ENCODE assay signal across 9 cellular contexts in the genomic region with DNA sequence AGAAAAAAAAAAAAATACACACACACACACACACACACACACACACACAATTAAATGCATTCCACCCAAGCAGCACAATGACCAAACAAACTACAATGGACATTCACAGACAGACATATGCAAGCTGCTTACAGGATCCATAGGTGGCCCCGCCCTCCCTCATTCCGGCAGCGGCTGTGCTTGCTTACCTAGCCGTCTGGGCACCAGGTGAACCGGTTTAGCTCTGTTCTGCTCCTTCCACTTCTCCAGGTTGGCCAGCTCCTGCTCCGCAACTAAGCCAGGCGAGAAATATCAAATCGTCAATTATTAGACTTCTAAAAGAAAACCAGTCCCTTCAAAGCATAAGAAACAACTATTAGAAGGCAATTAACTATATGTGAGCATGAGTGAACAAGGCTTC. TPM values are rescaled to one million over a fixed set of nuclear protein-coding genes. Genes with fewer than 3 reads are reported as not detected.
A peak's percentile ranks its signal among the peaks of the same experiment; 100 is the strongest.
DNase-seq lines count a peak whose midpoint lies in the region; ATAC-seq and TF ChIP-seq lines count a peak whose summit lies in the region.
"Had no signal": no experiment of that assay in that cellular context is flagged by ENCODE, and none has a peak within 500 bp of the region (broad histone marks: within the 10 kb centered on the region; RNA-seq: fewer than 3 reads in every experiment).

No MANE protein-coding gene starts in this region.

- H3K27ac ChIP-seq in body of pancreas (no peak overlapping the region), lower lobe of right lung (no peak overlapping the region), caudate nucleus (ENCODE audit: low read depth, low read length) (no peak overlapping the region)
- H3K27ac ChIP-seq: skin epidermis had no signal

- no peak for TF ChIP-seq POLR2A in body of pancreas (IDR thresholded peaks at IDR 0.05)

- H3K27me3 ChIP-seq in body of pancreas (no peaks in the 10 kb centered on the region), lower lobe of right lung (ENCODE audit: low read depth) (no peaks in the 10 kb centered on the region)

- no peaks in the 10 kb centered on the region for H3K36me3 ChIP-seq in body of pancreas (replicated peaks in 1 of 2; ENCODE audit: insufficient read depth in 1 of 2, low read depth in 2 of 2)
- H3K36me3 ChIP-seq in lower lobe of right lung, result peaks cover 6% of the 10 kb centered on the region

- intact Hi-C loops in activated CD4-positive, alpha-beta T cell treated with anti-CD3 and anti-CD28 coated beads, Interleukin-2, amount 10 ng/mL, durations not matched to agents 24 days and 14 days (cut with micrococcal nuclease), result loop anchor here (1.0 to 2.0 kb wide), 3 partner anchors 54 to 906 kb away; partner anchors contain the start of gene DNAJC15
- intact Hi-C loops in body of pancreas (cut with DNase I) (no loop called here), lower lobe of right lung (cut with DNase I) (no loop called here)

- 49% methylated on average over 8 of the region's 8 CpGs for WGBS in body of pancreas, 2 donors

- no peaks in the 10 kb centered on the region for H3K9me3 Mint-ChIP-seq in activated CD4-positive, alpha-beta T cell treated with anti-CD3 and anti-CD28 coated beads, Interleukin-2, amount 10 ng/mL, durations not matched to agents 24 days and 14 days

- H3K27ac Mint-ChIP-seq in activated CD4-positive, alpha-beta T cell treated with anti-CD3 and anti-CD28 coated beads, Interleukin-2, amount 10 ng/mL, durations not matched to agents 24 days and 14 days, result peak overlapping the region; percentile 27

- no peaks in the 10 kb centered on the region for H3K9me3 ChIP-seq in body of pancreas
- no peaks in the 10 kb centered on the region for H3K9me3 ChIP-seq in lower lobe of right lung

- TF ChIP-seq CTCF in body of pancreas (IDR thresholded peaks at IDR 0.05) (no peak), lower lobe of right lung (IDR thresholded peaks at IDR 0.05) (no peak)

- no peak overlapping the region for H3K4me3 Mint-ChIP-seq in activated CD4-positive, alpha-beta T cell treated with anti-CD3 and anti-CD28 coated beads, Interleukin-2, amount 10 ng/mL, durations not matched to agents 24 days and 14 days

- H3K4me1 Mint-ChIP-seq in activated CD4-positive, alpha-beta T cell treated with anti-CD3 and anti-CD28 coated beads, Interleukin-2, amount 10 ng/mL, durations not matched to agents 24 days and 14 days, result peaks cover 29% of the 10 kb centered on the region

- ATAC-seq in body of pancreas, result no peak
- peak; percentile 85 to 89 for ATAC-seq in lower lobe of right lung
- no peak for ATAC-seq in HG03135 (IDR thresholded peaks at IDR 0.05; ENCODE audit: unreplicated experiment)
- no peak for ATAC-seq in HG02571 (IDR thresholded peaks at IDR 0.05; ENCODE audit: unreplicated experiment)

- H3K36me3 Mint-ChIP-seq in activated CD4-positive, alpha-beta T cell treated with anti-CD3 and anti-CD28 coated beads, Interleukin-2, amount 10 ng/mL, durations not matched to agents 24 days and 14 days (ENCODE audit: low read depth), result peaks cover 40% of the 10 kb centered on the region

- H3K4me1 ChIP-seq in body of pancreas (peaks cover 20% of the 10 kb centered on the region), lower lobe of right lung (peaks cover 29% of the 10 kb centered on the region)

- no peaks in the 10 kb centered on the region for H3K27me3 Mint-ChIP-seq in activated CD4-positive, alpha-beta T cell treated with anti-CD3 and anti-CD28 coated beads, Interleukin-2, amount 10 ng/mL, durations not matched to agents 24 days and 14 days

- no peak for DNase-seq in activated CD4-positive, alpha-beta T cell treated with anti-CD3 and anti-CD28 coated beads, Interleukin-2, amount 10 ng/mL, durations not matched to agents 24 days and 14 days
- DNase-seq in activated CD4-positive, alpha-beta T cell treated with anti-CD3 and anti-CD28 coated beads, Interleukin-2, amount 50 U/mL, for 1 hour, result no peak
- peak in 3 of 4 donors; percentile 39 to 50 (median 40) for DNase-seq in body of pancreas
- peak; percentile 78 for DNase-seq in lower lobe of right lung
- no peak for DNase-seq in caudate nucleus (lab: John Stamatoyannopoulos, UW)
- DNase-seq in stimulated activated CD4-positive, alpha-beta T cell treated with anti-CD3 and anti-CD28 coated beads, Interleukin-2, amount 100 ng/mL, for 48 hours, result no peak

- no peak overlapping the region for H3K4me3 ChIP-seq in body of pancreas
- no peak overlapping the region for H3K4me3 ChIP-seq in lower lobe of right lung
- H3K4me3 ChIP-seq: skin epidermis had no signal

RNA-seq across cellular contexts. Expression of gene EPSTI1, which starts 23.1 kb away (rescaled TPM):
- 16.2 and 16.5 TPM in 2 replicates for total RNA-seq in activated CD4-positive, alpha-beta T cell treated with anti-CD3 and anti-CD28 coated beads, Interleukin-2, amount 10 ng/mL, durations not matched to agents 24 days and 14 days
- total RNA-seq in body of pancreas (1 to 10 TPM; 1.6 to 6.6 TPM), lower lobe of right lung (38.6 TPM)

RNA-seq across cellular contexts. Expression of gene DNAJC15, which starts 54.5 kb away (rescaled TPM):
- 16.6 and 17.8 TPM in 2 replicates for total RNA-seq in activated CD4-positive, alpha-beta T cell treated with anti-CD3 and anti-CD28 coated beads, Interleukin-2, amount 10 ng/mL, durations not matched to agents 24 days and 14 days
- total RNA-seq in body of pancreas (1 to 10 TPM; 4.9 to 5.2 TPM), lower lobe of right lung (17.0 TPM)

Comparison
In these comparisons a context has a peak if more than half of its experiments do, and no peak if none do; other contexts are left out.
1. DNase-seq: peak in body of pancreas (3 of 4) and lower lobe of right lung (single experiment); none in activated CD4-positive, alpha-beta T cell treated with anti-CD3 and anti-CD28 coated beads, Interleukin-2, amount 10 ng/mL, durations not matched to agents 24 days and 14 days (single experiment), activated CD4-positive, alpha-beta T cell treated with anti-CD3 and anti-CD28 coated beads, Interleukin-2, amount 50 U/mL, for 1 hour (single experiment), caudate nucleus (0 of 61) and stimulated activated CD4-positive, alpha-beta T cell treated with anti-CD3 and anti-CD28 coated beads, Interleukin-2, amount 100 ng/mL, for 48 hours (0 of 2).
2. ATAC-seq: peak in lower lobe of right lung (2 of 2); none in body of pancreas (single experiment), HG03135 (single experiment) and HG02571 (single experiment).